Comparison of ENCODE assay signal across 1 cellular context in genomic region chr19:5497297-5497696, GRCh38.
A peak's percentile ranks its signal among the peaks of the same experiment; 100 is the strongest.
TF ChIP-seq lines count a peak whose summit lies in the region.

No MANE protein-coding gene starts in this region.

TF ChIP-seq in HEK293, 187 proteins besides CTCF, POLR2A, EP300 and RAD21 (continued from another document):
- TF ChIP-seq ZNF518A (tag by site-specific recombination; conservative IDR thresholded peaks at IDR 0.05; ENCODE audit: low read depth) (no peak), ZBTB8A (tag by site-specific recombination; IDR thresholded peaks at IDR 0.05) (no peak), PATZ1 (tag by site-specific recombination; IDR thresholded peaks at IDR 0.05) (no peak)
- TF ChIP-seq, protein P1, sequence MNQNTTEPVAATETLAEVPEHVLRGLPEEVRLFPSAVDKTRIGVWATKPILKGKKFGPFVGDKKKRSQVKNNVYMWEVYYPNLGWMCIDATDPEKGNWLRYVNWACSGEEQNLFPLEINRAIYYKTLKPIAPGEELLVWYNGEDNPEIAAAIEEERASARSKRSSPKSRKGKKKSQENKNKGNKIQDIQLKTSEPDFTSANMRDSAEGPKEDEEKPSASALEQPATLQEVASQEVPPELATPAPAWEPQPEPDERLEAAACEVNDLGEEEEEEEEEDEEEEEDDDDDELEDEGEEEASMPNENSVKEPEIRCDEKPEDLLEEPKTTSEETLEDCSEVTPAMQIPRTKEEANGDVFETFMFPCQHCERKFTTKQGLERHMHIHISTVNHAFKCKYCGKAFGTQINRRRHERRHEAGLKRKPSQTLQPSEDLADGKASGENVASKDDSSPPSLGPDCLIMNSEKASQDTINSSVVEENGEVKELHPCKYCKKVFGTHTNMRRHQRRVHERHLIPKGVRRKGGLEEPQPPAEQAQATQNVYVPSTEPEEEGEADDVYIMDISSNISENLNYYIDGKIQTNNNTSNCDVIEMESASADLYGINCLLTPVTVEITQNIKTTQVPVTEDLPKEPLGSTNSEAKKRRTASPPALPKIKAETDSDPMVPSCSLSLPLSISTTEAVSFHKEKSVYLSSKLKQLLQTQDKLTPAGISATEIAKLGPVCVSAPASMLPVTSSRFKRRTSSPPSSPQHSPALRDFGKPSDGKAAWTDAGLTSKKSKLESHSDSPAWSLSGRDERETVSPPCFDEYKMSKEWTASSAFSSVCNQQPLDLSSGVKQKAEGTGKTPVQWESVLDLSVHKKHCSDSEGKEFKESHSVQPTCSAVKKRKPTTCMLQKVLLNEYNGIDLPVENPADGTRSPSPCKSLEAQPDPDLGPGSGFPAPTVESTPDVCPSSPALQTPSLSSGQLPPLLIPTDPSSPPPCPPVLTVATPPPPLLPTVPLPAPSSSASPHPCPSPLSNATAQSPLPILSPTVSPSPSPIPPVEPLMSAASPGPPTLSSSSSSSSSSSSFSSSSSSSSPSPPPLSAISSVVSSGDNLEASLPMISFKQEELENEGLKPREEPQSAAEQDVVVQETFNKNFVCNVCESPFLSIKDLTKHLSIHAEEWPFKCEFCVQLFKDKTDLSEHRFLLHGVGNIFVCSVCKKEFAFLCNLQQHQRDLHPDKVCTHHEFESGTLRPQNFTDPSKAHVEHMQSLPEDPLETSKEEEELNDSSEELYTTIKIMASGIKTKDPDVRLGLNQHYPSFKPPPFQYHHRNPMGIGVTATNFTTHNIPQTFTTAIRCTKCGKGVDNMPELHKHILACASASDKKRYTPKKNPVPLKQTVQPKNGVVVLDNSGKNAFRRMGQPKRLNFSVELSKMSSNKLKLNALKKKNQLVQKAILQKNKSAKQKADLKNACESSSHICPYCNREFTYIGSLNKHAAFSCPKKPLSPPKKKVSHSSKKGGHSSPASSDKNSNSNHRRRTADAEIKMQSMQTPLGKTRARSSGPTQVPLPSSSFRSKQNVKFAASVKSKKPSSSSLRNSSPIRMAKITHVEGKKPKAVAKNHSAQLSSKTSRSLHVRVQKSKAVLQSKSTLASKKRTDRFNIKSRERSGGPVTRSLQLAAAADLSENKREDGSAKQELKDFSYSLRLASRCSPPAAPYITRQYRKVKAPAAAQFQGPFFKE (tag by site-specific recombination; IDR thresholded peaks at IDR 0.05; ENCODE audit: borderline replicate concordance), result no peak
- TF ChIP-seq, protein P2, sequence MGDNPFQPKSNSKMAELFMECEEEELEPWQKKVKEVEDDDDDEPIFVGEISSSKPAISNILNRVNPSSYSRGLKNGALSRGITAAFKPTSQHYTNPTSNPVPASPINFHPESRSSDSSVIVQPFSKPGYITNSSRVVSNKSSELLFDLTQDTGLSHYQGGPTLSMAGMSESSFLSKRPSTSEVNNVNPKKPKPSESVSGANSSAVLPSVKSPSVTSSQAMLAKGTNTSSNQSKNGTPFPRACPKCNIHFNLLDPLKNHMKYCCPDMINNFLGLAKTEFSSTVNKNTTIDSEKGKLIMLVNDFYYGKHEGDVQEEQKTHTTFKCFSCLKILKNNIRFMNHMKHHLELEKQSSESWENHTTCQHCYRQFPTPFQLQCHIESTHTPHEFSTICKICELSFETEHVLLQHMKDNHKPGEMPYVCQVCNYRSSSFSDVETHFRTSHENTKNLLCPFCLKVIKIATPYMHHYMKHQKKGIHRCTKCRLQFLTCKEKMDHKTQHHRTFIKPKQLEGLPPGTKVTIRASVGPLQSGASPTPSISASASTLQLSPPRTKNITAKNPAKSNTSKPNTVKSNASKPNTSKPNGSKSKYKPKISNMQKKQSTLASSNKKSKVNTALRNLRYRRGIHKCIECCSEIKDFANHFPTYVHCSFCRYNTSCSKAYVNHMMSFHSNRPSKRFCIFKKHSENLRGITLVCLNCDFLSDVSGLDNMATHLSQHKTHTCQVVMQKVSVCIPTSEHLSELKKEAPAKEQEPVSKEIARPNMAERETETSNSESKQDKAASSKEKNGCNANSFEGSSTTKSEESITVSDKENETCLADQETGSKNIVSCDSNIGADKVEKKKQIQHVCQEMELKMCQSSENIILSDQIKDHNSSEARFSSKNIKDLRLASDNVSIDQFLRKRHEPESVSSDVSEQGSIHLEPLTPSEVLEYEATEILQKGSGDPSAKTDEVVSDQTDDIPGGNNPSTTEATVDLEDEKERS (tag by site-specific recombination; IDR thresholded peaks at IDR 0.05), result peak; percentile 9; the same call in 1 of the 2 replicates
- TF ChIP-seq, protein P3, sequence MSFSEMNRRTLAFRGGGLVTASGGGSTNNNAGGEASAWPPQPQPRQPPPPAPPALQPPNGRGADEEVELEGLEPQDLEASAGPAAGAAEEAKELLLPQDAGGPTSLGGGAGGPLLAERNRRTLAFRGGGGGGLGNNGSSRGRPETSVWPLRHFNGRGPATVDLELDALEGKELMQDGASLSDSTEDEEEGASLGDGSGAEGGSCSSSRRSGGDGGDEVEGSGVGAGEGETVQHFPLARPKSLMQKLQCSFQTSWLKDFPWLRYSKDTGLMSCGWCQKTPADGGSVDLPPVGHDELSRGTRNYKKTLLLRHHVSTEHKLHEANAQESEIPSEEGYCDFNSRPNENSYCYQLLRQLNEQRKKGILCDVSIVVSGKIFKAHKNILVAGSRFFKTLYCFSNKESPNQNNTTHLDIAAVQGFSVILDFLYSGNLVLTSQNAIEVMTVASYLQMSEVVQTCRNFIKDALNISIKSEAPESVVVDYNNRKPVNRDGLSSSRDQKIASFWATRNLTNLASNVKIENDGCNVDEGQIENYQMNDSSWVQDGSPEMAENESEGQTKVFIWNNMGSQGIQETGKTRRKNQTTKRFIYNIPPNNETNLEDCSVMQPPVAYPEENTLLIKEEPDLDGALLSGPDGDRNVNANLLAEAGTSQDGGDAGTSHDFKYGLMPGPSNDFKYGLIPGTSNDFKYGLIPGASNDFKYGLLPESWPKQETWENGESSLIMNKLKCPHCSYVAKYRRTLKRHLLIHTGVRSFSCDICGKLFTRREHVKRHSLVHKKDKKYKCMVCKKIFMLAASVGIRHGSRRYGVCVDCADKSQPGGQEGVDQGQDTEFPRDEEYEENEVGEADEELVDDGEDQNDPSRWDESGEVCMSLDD (tag by site-specific recombination; IDR thresholded peaks at IDR 0.05), result no peak
